ENCODE assay signal across 1 cellular context in genomic region chr2:3659447-3660432, GRCh38.
TF ChIP-seq lines count a peak whose summit lies in the region.

No MANE protein-coding gene starts in this region.

TF ChIP-seq in HepG2, 621 proteins besides CTCF, POLR2A, EP300 and RAD21 (continued from another document and continues in another):
- no peak for TF ChIP-seq ASH2L (IDR thresholded peaks at IDR 0.05; ENCODE audit: insufficient read length, low read depth, low read length)
- no peak for TF ChIP-seq ZNF343 (CRISPR knock-in tag; IDR thresholded peaks at IDR 0.05)
- TF ChIP-seq ZNF556 (CRISPR knock-in tag; IDR thresholded peaks at IDR 0.05; ENCODE audit: borderline replicate concordance) = peak; percentile 23; the same call in 1 of the 2 replicates
- no peak for TF ChIP-seq BRD4 (CRISPR knock-in tag; IDR thresholded peaks at IDR 0.05)
- no peak for TF ChIP-seq KAT8 (CRISPR knock-in tag; IDR thresholded peaks at IDR 0.05)
- no peak for TF ChIP-seq ZNF572 (CRISPR knock-in tag; IDR thresholded peaks at IDR 0.05)
- TF ChIP-seq PHF20 (CRISPR knock-in tag; IDR thresholded peaks at IDR 0.05) = no peak
- TF ChIP-seq HNF1B (CRISPR knock-in tag; IDR thresholded peaks at IDR 0.05) = no peak
- TF ChIP-seq CENPX (CRISPR knock-in tag; IDR thresholded peaks at IDR 0.05) = no peak
- TF ChIP-seq ZNF18 (CRISPR knock-in tag; IDR thresholded peaks at IDR 0.05; ENCODE audit: insufficient replicate concordance) = no peak
- no peak for TF ChIP-seq ZNF883 (CRISPR knock-in tag; IDR thresholded peaks at IDR 0.05; ENCODE audit: not compliant biosample characterization)
- 0 out of 2 replicates have a peak, but pooled peaks have one; percentile 16 for TF ChIP-seq BCL6 (CRISPR knock-in tag; IDR thresholded peaks at IDR 0.05)
- TF ChIP-seq AHR (CRISPR knock-in tag; IDR thresholded peaks at IDR 0.05) = no peak
- TF ChIP-seq, protein P1, sequence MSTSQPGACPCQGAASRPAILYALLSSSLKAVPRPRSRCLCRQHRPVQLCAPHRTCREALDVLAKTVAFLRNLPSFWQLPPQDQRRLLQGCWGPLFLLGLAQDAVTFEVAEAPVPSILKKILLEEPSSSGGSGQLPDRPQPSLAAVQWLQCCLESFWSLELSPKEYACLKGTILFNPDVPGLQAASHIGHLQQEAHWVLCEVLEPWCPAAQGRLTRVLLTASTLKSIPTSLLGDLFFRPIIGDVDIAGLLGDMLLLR (CRISPR knock-in tag; IDR thresholded peaks at IDR 0.05) = no peak
- 0 out of 2 replicates have a peak, but pooled peaks have one; percentile 38 for TF ChIP-seq PRMT3 (CRISPR knock-in tag; IDR thresholded peaks at IDR 0.05; ENCODE audit: borderline replicate concordance, low read depth)
- peak; percentile 52; the same call in 1 of the 2 replicates for TF ChIP-seq MYC (CRISPR knock-in tag; IDR thresholded peaks at IDR 0.05; ENCODE audit: borderline replicate concordance)
- TF ChIP-seq ZNF383 (CRISPR knock-in tag; IDR thresholded peaks at IDR 0.05; ENCODE audit: borderline replicate concordance) = no peak
- peak; percentile 53; the same call in 1 of the 2 replicates for TF ChIP-seq YEATS2 (CRISPR knock-in tag; IDR thresholded peaks at IDR 0.05; ENCODE audit: borderline replicate concordance)
- no peak for TF ChIP-seq ARNT (IDR thresholded peaks at IDR 0.05)
- no peak for TF ChIP-seq ZNF790 (CRISPR knock-in tag; IDR thresholded peaks at IDR 0.05; ENCODE audit: borderline replicate concordance)
- no peak for TF ChIP-seq ZNF770 (CRISPR knock-in tag; IDR thresholded peaks at IDR 0.05)
- peak; percentile 51; the same call in 1 of the 2 replicates for TF ChIP-seq ZNF274 (CRISPR knock-in tag; IDR thresholded peaks at IDR 0.05)
- peak; percentile 82; the same call in 1 of the 2 replicates for TF ChIP-seq ZNF292 (CRISPR knock-in tag; IDR thresholded peaks at IDR 0.05; ENCODE audit: borderline replicate concordance, low read depth)
- TF ChIP-seq KDM6A (CRISPR knock-in tag; IDR thresholded peaks at IDR 0.05; ENCODE audit: low read depth) = no peak
- TF ChIP-seq, protein P2, sequence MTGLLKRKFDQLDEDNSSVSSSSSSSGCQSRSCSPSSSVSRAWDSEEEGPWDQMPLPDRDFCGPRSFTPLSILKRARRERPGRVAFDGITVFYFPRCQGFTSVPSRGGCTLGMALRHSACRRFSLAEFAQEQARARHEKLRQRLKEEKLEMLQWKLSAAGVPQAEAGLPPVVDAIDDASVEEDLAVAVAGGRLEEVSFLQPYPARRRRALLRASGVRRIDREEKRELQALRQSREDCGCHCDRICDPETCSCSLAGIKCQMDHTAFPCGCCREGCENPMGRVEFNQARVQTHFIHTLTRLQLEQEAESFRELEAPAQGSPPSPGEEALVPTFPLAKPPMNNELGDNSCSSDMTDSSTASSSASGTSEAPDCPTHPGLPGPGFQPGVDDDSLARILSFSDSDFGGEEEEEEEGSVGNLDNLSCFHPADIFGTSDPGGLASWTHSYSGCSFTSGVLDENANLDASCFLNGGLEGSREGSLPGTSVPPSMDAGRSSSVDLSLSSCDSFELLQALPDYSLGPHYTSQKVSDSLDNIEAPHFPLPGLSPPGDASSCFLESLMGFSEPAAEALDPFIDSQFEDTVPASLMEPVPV (CRISPR knock-in tag; IDR thresholded peaks at IDR 0.05) = 0 out of 2 replicates have a peak, but pooled peaks have one; percentile 44
- 0 out of 2 replicates have a peak, but pooled peaks have one; percentile 22 for TF ChIP-seq NR2F6 (IDR thresholded peaks at IDR 0.05)
- peak; percentile 33 for TF ChIP-seq NR2F6 (CRISPR knock-in tag; IDR thresholded peaks at IDR 0.05)
- TF ChIP-seq EZH2 (conservative IDR thresholded peaks at IDR 0.05; ENCODE audit: low read depth, low read length) = no peak
- TF ChIP-seq ZKSCAN8 (CRISPR knock-in tag; IDR thresholded peaks at IDR 0.05; ENCODE audit: borderline replicate concordance) = no peak
- no peak for TF ChIP-seq RORA (CRISPR knock-in tag; IDR thresholded peaks at IDR 0.05)
- peak; percentile 62 for TF ChIP-seq CEBPG (CRISPR knock-in tag; IDR thresholded peaks at IDR 0.05)
- no peak for TF ChIP-seq HOXA9 (CRISPR knock-in tag; IDR thresholded peaks at IDR 0.05; ENCODE audit: borderline replicate concordance)
- TF ChIP-seq, protein P3, sequence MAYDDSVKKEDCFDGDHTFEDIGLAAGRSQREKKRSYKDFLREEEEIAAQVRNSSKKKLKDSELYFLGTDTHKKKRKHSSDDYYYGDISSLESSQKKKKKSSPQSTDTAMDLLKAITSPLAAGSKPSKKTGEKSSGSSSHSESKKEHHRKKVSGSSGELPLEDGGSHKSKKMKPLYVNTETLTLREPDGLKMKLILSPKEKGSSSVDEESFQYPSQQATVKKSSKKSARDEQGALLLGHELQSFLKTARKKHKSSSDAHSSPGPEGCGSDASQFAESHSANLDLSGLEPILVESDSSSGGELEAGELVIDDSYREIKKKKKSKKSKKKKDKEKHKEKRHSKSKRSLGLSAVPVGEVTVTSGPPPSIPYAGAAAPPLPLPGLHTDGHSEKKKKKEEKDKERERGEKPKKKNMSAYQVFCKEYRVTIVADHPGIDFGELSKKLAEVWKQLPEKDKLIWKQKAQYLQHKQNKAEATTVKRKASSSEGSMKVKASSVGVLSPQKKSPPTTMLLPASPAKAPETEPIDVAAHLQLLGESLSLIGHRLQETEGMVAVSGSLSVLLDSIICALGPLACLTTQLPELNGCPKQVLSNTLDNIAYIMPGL (CRISPR knock-in tag; IDR thresholded peaks at IDR 0.05; ENCODE audit: borderline replicate concordance in 1 of 2, low read depth in 1 of 2) = no peak
- no peak for TF ChIP-seq KIAA2018 (CRISPR knock-in tag; IDR thresholded peaks at IDR 0.05; ENCODE audit: borderline replicate concordance)
- no peak for TF ChIP-seq ZFYVE20 (CRISPR knock-in tag; IDR thresholded peaks at IDR 0.05; ENCODE audit: borderline replicate concordance, low read depth)
- no peak for TF ChIP-seq ZNF639 (CRISPR knock-in tag; conservative IDR thresholded peaks at IDR 0.05)
- no peak for TF ChIP-seq STAT6 (CRISPR knock-in tag; IDR thresholded peaks at IDR 0.05; ENCODE audit: borderline replicate concordance)
- TF ChIP-seq DNMT1 (CRISPR knock-in tag; IDR thresholded peaks at IDR 0.05) = peak; percentile 61; the same call in 1 of the 2 replicates
